In genomic region chr11:60252208-60252566, GRCh38 we compare ENCODE assay signal across 16 cellular contexts. TPM values are rescaled to one million over a fixed set of nuclear protein-coding genes. Genes with fewer than 3 reads are reported as not detected.
A peak's percentile ranks its signal among the peaks of the same experiment; 100 is the strongest.
DNase-seq lines count a peak whose midpoint lies in the region; ATAC-seq and TF ChIP-seq lines count a peak whose summit lies in the region.
"Had no signal": no experiment of that assay in that cellular context is flagged by ENCODE, and none has a peak within 500 bp of the region (broad histone marks: within the 10 kb centered on the region; RNA-seq: fewer than 3 reads in every experiment).

No MANE protein-coding gene starts in this region.

- peak; percentile 29 for DNase-seq in Ammon's horn (ENCODE audit: low spot score)
- peak; percentile 80 for DNase-seq in MV-4-11 (lab: John Stamatoyannopoulos, UW)
- DNase-seq in right cardiac atrium: no peak
- DNase-seq in sciatic nerve (ENCODE audit: low spot score): no peak
- no peak for DNase-seq in SK-N-SH
- DNase-seq in progenitor cell of endocrine pancreas (ENCODE audit: low spot score, unreplicated experiment): no peak
- DNase-seq in HUDEP-2 (lab: John Stamatoyannopoulos, UW; ENCODE audit: unreplicated experiment in 76 of 76): no peak
- DNase-seq: NCI-H187, NCI-H2107, NCI-H510A treated with DMSO at 0.1 percent for 48 hours, NCI-H774 had no signal

- no peaks in the 10 kb centered on the region for H3K27me3 ChIP-seq in right cardiac atrium (ENCODE audit: control insufficient read depth, insufficient read depth)
- H3K27me3 ChIP-seq in SK-N-SH (ENCODE audit: insufficient read depth): no peaks in the 10 kb centered on the region; the same call in 1 of the 2 replicates
- H3K27me3 ChIP-seq: BLaER1 treated with 17β-estradiol and CSF1 and Interleukin-3, amounts not matched to agents 10 nM and 100 nM; SJSA1 had no signal

- TF ChIP-seq CTCF in SK-N-SH (IDR thresholded peaks at IDR 0.05) (no peak), progenitor cell of endocrine pancreas (IDR thresholded peaks at IDR 0.05; ENCODE audit: unreplicated experiment) (no peak)

- no peak for TF ChIP-seq RAD21 in SK-N-SH (IDR thresholded peaks at IDR 0.05; ENCODE audit: low read length)

- no peaks in the 10 kb centered on the region for H3K9me2 ChIP-seq in SK-N-SH

- no peaks in the 10 kb centered on the region for H3F3A ChIP-seq in SK-N-SH (replicated peaks; ENCODE audit: insufficient read depth)

- WGBS in right cardiac atrium: 53% methylated on average over 2 of the region's 2 CpGs
- 0% methylated on average over 1 of the region's 2 CpGs for WGBS in SK-N-SH (ENCODE audit: low lambda C conversion rate)

- ATAC-seq in right cardiac atrium: peak; percentile 56 to 63
- ATAC-seq in sciatic nerve: peak; percentile 53

- H3K4me3 Mint-ChIP-seq in progenitor cell of endocrine pancreas (ENCODE audit: low read depth): no peak overlapping the region

- H3K27me3 Mint-ChIP-seq in progenitor cell of endocrine pancreas: no peaks in the 10 kb centered on the region

- no peak for TF ChIP-seq EP300 in SK-N-SH (IDR thresholded peaks at IDR 0.05; ENCODE audit: borderline replicate concordance in 1 of 2, low read depth in 1 of 2, low read length in 1 of 2)

- intact Hi-C loops in right cardiac atrium (cut with DNase I) (loop anchor here in 1 of 4 donors (5.0 kb wide), 1 partner anchor 155 kb away; no protein-coding TSS in a partner anchor), sciatic nerve (cut with DNase I) (no loop called here)

- H3K79me2 ChIP-seq in SK-N-SH (ENCODE audit: insufficient read depth): no peaks in the 10 kb centered on the region

- H3K9me3 ChIP-seq in right cardiac atrium (ENCODE audit: control insufficient read depth, low read length): no peaks in the 10 kb centered on the region
- no peaks in the 10 kb centered on the region for H3K9me3 ChIP-seq in SK-N-SH
- H3K9me3 ChIP-seq: A549, SJSA1 had no signal

- no peaks in the 10 kb centered on the region for H3K36me3 ChIP-seq in SK-N-SH (replicated peaks in 1 of 2; ENCODE audit: control insufficient read depth in 1 of 2, insufficient read depth in 2 of 2, low read length in 1 of 2)
- H3K36me3 ChIP-seq: SJSA1 had no signal

- no peak overlapping the region for H3K9ac ChIP-seq in SK-N-SH
- H3K9ac ChIP-seq: BLaER1 treated with 17β-estradiol and CSF1 and Interleukin-3, amounts not matched to agents 10 nM and 100 nM had no signal

- H3K27ac Mint-ChIP-seq in progenitor cell of endocrine pancreas: no peak overlapping the region

- CTCF ChIA-PET in SK-N-SH (lab: Yijun Ruan, JAX): interaction anchor here (0.8 to 2.5 kb wide), 5 partner anchors 13 to 72 kb away, joined by 3 to 13 read pairs (median 5); no protein-coding TSS in a partner anchor

- H3K4me1 ChIP-seq in right cardiac atrium (ENCODE audit: control insufficient read depth, insufficient read depth, low read length) (no peaks in the 10 kb centered on the region), SK-N-SH (ENCODE audit: control insufficient read depth in 1 of 2, insufficient read depth in 2 of 2, low read depth in 1 of 2, low read length in 1 of 2) (no peaks in the 10 kb centered on the region)
- H3K4me1 ChIP-seq: A549, SJSA1 had no signal

- no peaks in the 10 kb centered on the region for H3K36me3 Mint-ChIP-seq in progenitor cell of endocrine pancreas (ENCODE audit: insufficient read depth)

- no peaks in the 10 kb centered on the region for H4K20me1 ChIP-seq in SK-N-SH (ENCODE audit: insufficient read depth)
- H4K20me1 ChIP-seq: BLaER1 treated with 17β-estradiol and CSF1 and Interleukin-3, amounts not matched to agents 10 nM and 100 nM had no signal

- no peak overlapping the region for H3K4me2 ChIP-seq in SK-N-SH
- H3K4me2 ChIP-seq: A549, PC-9 had no signal

- H3K27ac ChIP-seq in right cardiac atrium (ENCODE audit: low read length) (no peak overlapping the region), SK-N-SH (ENCODE audit: low read depth in 2 of 2, low read length in 1 of 2) (no peak overlapping the region)
- H3K27ac ChIP-seq: A549, PC-9, SJSA1 had no signal

- POLR2A ChIA-PET in SK-N-SH (lab: Yijun Ruan, JAX): no interaction called here

- no peaks in the 10 kb centered on the region for H3K9me3 Mint-ChIP-seq in progenitor cell of endocrine pancreas (ENCODE audit: low read depth)

- no peak overlapping the region for H2AFZ ChIP-seq in SK-N-SH (ENCODE audit: low read depth)
- H2AFZ ChIP-seq: PC-9 had no signal

- H3K4me3 ChIP-seq in right cardiac atrium (ENCODE audit: low read length) (no peak overlapping the region), SK-N-SH (ENCODE audit: low read depth in 2 of 2, low read length in 1 of 2) (no peak overlapping the region)
- H3K4me3 ChIP-seq: A549; BLaER1 treated with 17β-estradiol and CSF1 and Interleukin-3, amounts not matched to agents 10 nM and 100 nM; PC-9; SJSA1 had no signal

- H3K4me1 Mint-ChIP-seq in progenitor cell of endocrine pancreas (ENCODE audit: low read depth): peaks cover 4% of the 10 kb centered on the region

TF ChIP-seq in SK-N-SH, 30 proteins besides CTCF, POLR2A, EP300 and RAD21:
- TF ChIP-seq GATA2 (CRISPR knock-in tag; IDR thresholded peaks at IDR 0.05) (no peak), USF2 (IDR thresholded peaks at IDR 0.05; ENCODE audit: borderline replicate concordance, low read depth, low read length) (no peak), EZH2phosphoT487 (IDR thresholded peaks at IDR 0.05; ENCODE audit: borderline replicate concordance, low read depth) (no peak), FOSL2 (IDR thresholded peaks at IDR 0.05; ENCODE audit: borderline replicate concordance, low read depth) (no peak), NRF1 (IDR thresholded peaks at IDR 0.05; ENCODE audit: low read depth, low read length) (no peak), SIN3A (IDR thresholded peaks at IDR 0.05; ENCODE audit: borderline replicate concordance, low read depth, low read length) (no peak), RXRA (IDR thresholded peaks at IDR 0.05; ENCODE audit: borderline replicate concordance, low read depth) (no peak), TAF1 (IDR thresholded peaks at IDR 0.05; ENCODE audit: borderline replicate concordance, low read depth, low read length) (no peak), FOXJ3 (CRISPR knock-in tag; IDR thresholded peaks at IDR 0.05) (no peak), MAX (IDR thresholded peaks at IDR 0.05; ENCODE audit: low read depth) (no peak), REST (IDR thresholded peaks at IDR 0.05; ENCODE audit: low read depth, low read length) (no peak), MEF2A (IDR thresholded peaks at IDR 0.05; ENCODE audit: borderline replicate concordance, low read depth) (no peak)
- TF ChIP-seq, protein P1, sequence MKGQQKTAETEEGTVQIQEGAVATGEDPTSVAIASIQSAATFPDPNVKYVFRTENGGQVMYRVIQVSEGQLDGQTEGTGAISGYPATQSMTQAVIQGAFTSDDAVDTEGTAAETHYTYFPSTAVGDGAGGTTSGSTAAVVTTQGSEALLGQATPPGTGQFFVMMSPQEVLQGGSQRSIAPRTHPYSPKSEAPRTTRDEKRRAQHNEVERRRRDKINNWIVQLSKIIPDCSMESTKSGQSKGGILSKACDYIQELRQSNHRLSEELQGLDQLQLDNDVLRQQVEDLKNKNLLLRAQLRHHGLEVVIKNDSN (IDR thresholded peaks at IDR 0.05; ENCODE audit: borderline replicate concordance, low read depth): no peak

RNA-seq across cellular contexts. Expression of gene MS4A4E, which starts 9.2 kb away (rescaled TPM):
- total RNA-seq in right cardiac atrium: 1 to 10 TPM in 3 of 4 donors, under 1 TPM in 1; 0.85 to 2.5 (median 1.3) TPM
- 0.27 TPM for polyA plus RNA-seq in right cardiac atrium
- total RNA-seq in sciatic nerve: 7.1 TPM
- polyA plus RNA-seq in SK-N-SH (2012; rRNA removed): not detected in 2 replicates
- not detected in 2 replicates for polyA plus RNA-seq in SK-N-SH (2012; cell fraction: cytosol; rRNA removed)
- polyA plus RNA-seq in SK-N-SH (2012; cell fraction: nucleus; rRNA removed): 0.06 TPM in 1 of 2 replicates, not detected in the other
- total RNA-seq in progenitor cell of endocrine pancreas: not detected in 2 replicates
- total RNA-seq: H4, PC-9, SJSA1 had no signal
- polyA plus RNA-seq: A549 had no signal

RNA-seq across cellular contexts. Expression of gene MS4A4A, which starts 28.3 kb away (rescaled TPM):
- total RNA-seq in right cardiac atrium (10 to 100 TPM; 12.6 to 21.5 (median 20.1) TPM), sciatic nerve (32.9 TPM), progenitor cell of endocrine pancreas (0.33 TPM in 1 of 2 replicates, not detected in the other)
- polyA plus RNA-seq in right cardiac atrium (5.1 TPM), SK-N-SH (2012; rRNA removed) (not detected in 2 replicates)
- polyA plus RNA-seq in SK-N-SH (2012; cell fraction: cytosol; rRNA removed): not detected in 2 replicates
- polyA plus RNA-seq in SK-N-SH (2012; cell fraction: nucleus; rRNA removed): not detected in 2 replicates
- total RNA-seq: PC-9 had no signal
- polyA plus RNA-seq: A549 had no signal

Comparison
In these comparisons a context has a peak if more than half of its experiments do, and no peak if none do; other contexts are left out.
1. DNase-seq: peak in Ammon's horn (single experiment) and MV-4-11 (single experiment); none in right cardiac atrium (0 of 3), sciatic nerve (single experiment), SK-N-SH (single experiment), progenitor cell of endocrine pancreas (single experiment) and HUDEP-2 (0 of 76).
2. RNA of gene MS4A4A, which starts 28.3 kb away (total RNA-seq): 32.9 TPM in sciatic nerve (single experiment) and 12.6 to 21.5 TPM in right cardiac atrium; 0.33 TPM in progenitor cell of endocrine pancreas; every median in the first group is over 10 times any median in the second.